ENCODE assay signal across 14 cellular contexts in the genomic region with DNA sequence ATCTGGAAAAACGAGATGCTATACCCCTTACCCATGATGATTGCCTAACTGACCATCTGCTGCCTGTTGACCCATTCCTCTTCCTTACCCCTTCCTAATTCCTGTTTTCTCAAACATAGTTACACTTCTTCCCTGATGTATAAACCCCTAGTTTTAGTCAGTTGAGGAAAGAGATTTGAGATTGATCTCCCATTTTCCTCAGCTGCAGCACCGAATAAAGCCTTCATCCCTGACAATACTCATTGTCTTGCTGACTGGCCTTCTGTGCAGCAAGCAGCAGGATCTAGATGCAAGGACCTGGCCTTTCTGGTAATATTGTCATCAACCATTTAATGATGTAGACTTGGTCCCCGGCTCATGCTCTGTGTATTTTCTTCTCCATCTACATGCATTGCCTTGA. TPM values are rescaled to one million over a fixed set of nuclear protein-coding genes. Genes with fewer than 3 reads are reported as not detected.
DNase-seq lines count a peak whose midpoint lies in the region; ATAC-seq and TF ChIP-seq lines count a peak whose summit lies in the region.
"Had no signal": no experiment of that assay in that cellular context is flagged by ENCODE, and none has a peak within 500 bp of the region (broad histone marks: within the 10 kb centered on the region; RNA-seq: fewer than 3 reads in every experiment).

No MANE protein-coding gene starts in this region.

- DNase-seq in DND-41 (no peak), memory B cell (ENCODE audit: low spot score in 2 of 2) (no peak), amniotic stem cell (lab: John Stamatoyannopoulos, UW) (no peak), hepatocyte (ENCODE audit: low spot score) (no peak), posterior cingulate gyrus (no peak)
- no peak for DNase-seq in activated CD4-positive, alpha-beta memory T cell treated with anti-CD3 and anti-CD28 coated beads for 36 hours
- DNase-seq: C1 segment of cervical spinal cord; central memory CD4-positive, alpha-beta T cell; NCI-H82 had no signal

- peaks cover 27% of the 10 kb centered on the region for H3K9me3 Mint-ChIP-seq in activated CD4-positive, alpha-beta memory T cell treated with anti-CD3 and anti-CD28 coated beads for 36 hours
- peaks cover 16% of the 10 kb centered on the region for H3K9me3 Mint-ChIP-seq in memory B cell

- POLR2A ChIA-PET in activated CD4-positive, alpha-beta memory T cell treated with anti-CD3 and anti-CD28 coated beads for 36 hours (lab: Charles Lee), result interaction anchor here (1.6 kb wide), 1 partner anchor 50 kb away, joined by 6 read pairs; a partner anchor contains a TSS

- H3K4me3 Mint-ChIP-seq in activated CD4-positive, alpha-beta memory T cell treated with anti-CD3 and anti-CD28 coated beads for 36 hours, result peak overlapping the region; percentile 85
- H3K4me3 Mint-ChIP-seq in memory B cell, result peak overlapping the region; percentile 95

- H3K79me2 ChIP-seq in ACC112 (ENCODE audit: control insufficient read depth, insufficient read depth, low read length, unreplicated experiment), result peaks cover 24% of the 10 kb centered on the region
- H3K79me2 ChIP-seq in DND-41 (ENCODE audit: insufficient read depth, low read length), result peaks cover 38% of the 10 kb centered on the region
- peaks cover 35% of the 10 kb centered on the region for H3K79me2 ChIP-seq in hepatocyte

- peaks cover 58% of the 10 kb centered on the region for H3K36me3 Mint-ChIP-seq in activated CD4-positive, alpha-beta memory T cell treated with anti-CD3 and anti-CD28 coated beads for 36 hours
- H3K36me3 Mint-ChIP-seq in memory B cell, result peaks cover 39% of the 10 kb centered on the region

- no peak overlapping the region for H3K4me2 ChIP-seq in DND-41 (ENCODE audit: insufficient read depth, low read length)
- no peak overlapping the region for H3K4me2 ChIP-seq in hepatocyte

- TF ChIP-seq CTCF in DND-41 (IDR thresholded peaks at IDR 0.05; ENCODE audit: borderline replicate concordance, extremely low read depth, low read length, poor library complexity, severe bottlenecking), result no peak
- no peak for TF ChIP-seq CTCF in hepatocyte (IDR thresholded peaks at IDR 0.05; ENCODE audit: poor library complexity)

- no peak overlapping the region for H3K9ac ChIP-seq in DND-41 (ENCODE audit: low read depth, low read length)

- no peak overlapping the region for H3K27ac ChIP-seq in ACC112 (ENCODE audit: low read depth, low read length)
- H3K27ac ChIP-seq in DND-41 (ENCODE audit: low read length), result no peak overlapping the region
- no peak overlapping the region for H3K27ac ChIP-seq in hepatocyte

- WGBS in hepatocyte (ENCODE audit: low lambda C conversion rate, missing lambda C conversion rate), result 88% methylated on average over 3 of the region's 3 CpGs

- H4K20me1 ChIP-seq in DND-41 (ENCODE audit: insufficient read depth, low read length) (peaks cover 12% of the 10 kb centered on the region; the same call in 1 of the 2 replicates), hepatocyte (ENCODE audit: insufficient read depth, poor library complexity, severe bottlenecking) (peaks cover 15% of the 10 kb centered on the region)

- H3K4me1 ChIP-seq in ACC112 (ENCODE audit: control insufficient read depth, insufficient read depth, low read length, unreplicated experiment) (peaks cover 5% of the 10 kb centered on the region), DND-41 (ENCODE audit: insufficient read depth, low read length) (peaks cover 26% of the 10 kb centered on the region), hepatocyte (ENCODE audit: insufficient read depth) (peaks cover 12% of the 10 kb centered on the region)

- CTCF ChIA-PET in activated CD4-positive, alpha-beta memory T cell treated with anti-CD3 and anti-CD28 coated beads for 36 hours (lab: Charles Lee), result no interaction called here

- H3K4me1 Mint-ChIP-seq in activated CD4-positive, alpha-beta memory T cell treated with anti-CD3 and anti-CD28 coated beads for 36 hours (ENCODE audit: low read depth), result peaks cover 29% of the 10 kb centered on the region
- H3K4me1 Mint-ChIP-seq in memory B cell, result peaks cover 25% of the 10 kb centered on the region

- peaks cover 15% of the 10 kb centered on the region for H3K36me3 ChIP-seq in ACC112 (ENCODE audit: insufficient read depth, low read length)
- H3K36me3 ChIP-seq in DND-41 (ENCODE audit: insufficient read depth, low read length), result peaks cover 39% of the 10 kb centered on the region
- H3K36me3 ChIP-seq in hepatocyte (replicated peaks; ENCODE audit: insufficient read depth, low read depth), result peaks cover 4% of the 10 kb centered on the region

- H2AFZ ChIP-seq in ACC112 (ENCODE audit: low read length, unreplicated experiment) (no peak overlapping the region), DND-41 (ENCODE audit: low read depth, low read length) (peak overlapping the region; percentile 100), hepatocyte (no peak overlapping the region)

- ATAC-seq in DND-41 (ENCODE audit: insufficient read depth, low read depth) (no peak), memory B cell (ENCODE audit: low read depth) (no peak), HG02870 (IDR thresholded peaks at IDR 0.05; ENCODE audit: unreplicated experiment) (no peak)

- H3K9me3 ChIP-seq in DND-41 (ENCODE audit: insufficient read depth, low read length, severe bottlenecking), result peaks cover 36% of the 10 kb centered on the region
- no peaks in the 10 kb centered on the region for H3K9me3 ChIP-seq in hepatocyte (ENCODE audit: low read depth)

- peaks cover 5% of the 10 kb centered on the region for H3K27me3 Mint-ChIP-seq in activated CD4-positive, alpha-beta memory T cell treated with anti-CD3 and anti-CD28 coated beads for 36 hours
- H3K27me3 Mint-ChIP-seq in memory B cell, result peaks cover 10% of the 10 kb centered on the region

- H3K4me3 ChIP-seq in ACC112 (ENCODE audit: low read depth, low read length) (peak overlapping the region; percentile 91; the same call in 1 of the 2 replicates), DND-41 (ENCODE audit: low read depth in 1 of 2, low read length in 2 of 2) (peak overlapping the region in 1 of 2 experiments; percentile 99; a peak in 1 of 4 replicates), hepatocyte (no peak overlapping the region)

- H3K27ac Mint-ChIP-seq in activated CD4-positive, alpha-beta memory T cell treated with anti-CD3 and anti-CD28 coated beads for 36 hours, result no peak overlapping the region
- no peak overlapping the region for H3K27ac Mint-ChIP-seq in memory B cell

- intact Hi-C loops in activated CD4-positive, alpha-beta memory T cell treated with anti-CD3 and anti-CD28 coated beads for 36 hours (cut with micrococcal nuclease), result loop anchor here (5.0 kb wide), 2 partner anchors 92 to 297 kb away; a partner anchor contains a TSS
- intact Hi-C loops in posterior cingulate gyrus (cut with DNase I), result loop anchor here (5.0 kb wide), 1 partner anchor 92 kb away; a partner anchor contains a TSS

- H3K9me2 ChIP-seq in hepatocyte (replicated peaks; ENCODE audit: insufficient read depth), result peaks cover 2% of the 10 kb centered on the region

- H3K27me3 ChIP-seq in ACC112 (ENCODE audit: insufficient read depth, low read length), result no peaks in the 10 kb centered on the region
- H3K27me3 ChIP-seq in DND-41 (ENCODE audit: insufficient read depth, low read length, poor library complexity), result no peaks in the 10 kb centered on the region
- H3K27me3 ChIP-seq in hepatocyte, result no peaks in the 10 kb centered on the region

RNA-seq across cellular contexts. Expression of a gene that starts 1.0 kb away (rescaled TPM):
- 10 to 100 TPM; 18.9 to 20.4 TPM for total RNA-seq in activated CD4-positive, alpha-beta memory T cell treated with anti-CD3 and anti-CD28 coated beads for 36 hours
- total RNA-seq in hepatocyte, result 23.0 and 26.2 TPM in 2 replicates
- polyA plus RNA-seq in hepatocyte, result 2.8 and 4.4 TPM in 2 replicates

RNA-seq across cellular contexts. Expression of a gene that starts 23.0 kb away (rescaled TPM):
- not detected for total RNA-seq in activated CD4-positive, alpha-beta memory T cell treated with anti-CD3 and anti-CD28 coated beads for 36 hours
- total RNA-seq in hepatocyte, result not detected in 2 replicates
- not detected in 2 replicates for polyA plus RNA-seq in hepatocyte
- total RNA-seq: esophagus mucosa, HT-29, mucosa of gallbladder had no signal

RNA-seq across cellular contexts. Expression of a gene that starts 40.5 kb away (rescaled TPM):
- total RNA-seq in activated CD4-positive, alpha-beta memory T cell treated with anti-CD3 and anti-CD28 coated beads for 36 hours, result under 1 TPM; 0.81 to 0.97 TPM
- 0.27 and 1.0 TPM in 2 replicates for total RNA-seq in hepatocyte
- polyA plus RNA-seq in hepatocyte, result 0.25 and 0.88 TPM in 2 replicates

RNA-seq across cellular contexts. Expression of a gene that starts 45.3 kb away (rescaled TPM):
- not detected for total RNA-seq in activated CD4-positive, alpha-beta memory T cell treated with anti-CD3 and anti-CD28 coated beads for 36 hours
- not detected in 2 replicates for total RNA-seq in hepatocyte
- polyA plus RNA-seq in hepatocyte, result not detected in 2 replicates
- total RNA-seq: esophagus mucosa, HT-29, mucosa of gallbladder had no signal

RNA-seq across cellular contexts. Expression of a gene that starts 50.1 kb away (rescaled TPM):
- total RNA-seq in activated CD4-positive, alpha-beta memory T cell treated with anti-CD3 and anti-CD28 coated beads for 36 hours, result 1 to 10 TPM; 6.9 to 7.0 TPM
- 12.3 and 13.9 TPM in 2 replicates for total RNA-seq in hepatocyte
- 1.5 and 1.9 TPM in 2 replicates for polyA plus RNA-seq in hepatocyte
